In the genomic region with DNA sequence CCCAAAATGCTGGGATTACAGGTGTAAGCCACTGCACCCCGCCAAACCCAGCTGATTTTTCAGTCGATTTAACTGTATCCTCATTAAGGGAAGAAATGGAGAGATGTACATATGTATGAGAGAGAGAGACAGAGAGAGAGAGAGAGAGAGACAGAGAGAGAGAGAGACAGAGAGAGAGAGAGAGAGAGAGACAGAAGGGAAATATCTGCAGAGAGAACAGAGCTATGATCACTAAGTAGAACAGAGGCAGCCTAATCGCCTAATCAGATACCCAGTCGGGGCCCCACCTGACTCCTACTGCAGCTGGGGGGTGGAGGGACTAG, we compare ENCODE assay signal across 11 cellular contexts.
A peak's percentile ranks its signal among the peaks of the same experiment; 100 is the strongest.
DNase-seq lines count a peak whose midpoint lies in the region; ATAC-seq and TF ChIP-seq lines count a peak whose summit lies in the region.
"Had no signal": no experiment of that assay in that cellular context is flagged by ENCODE, and none has a peak within 500 bp of the region (broad histone marks: within the 10 kb centered on the region; RNA-seq: fewer than 3 reads in every experiment).

No MANE protein-coding gene starts in this region.

- no peaks in the 10 kb centered on the region for H3K9me3 ChIP-seq in iPS-18c (ENCODE audit: control insufficient read depth, insufficient read depth, low read length)
- H3K9me3 ChIP-seq: body of pancreas had no signal

- H3K4me1 Mint-ChIP-seq in activated naive CD4-positive, alpha-beta T cell treated with anti-CD3 and anti-CD28 coated beads for 36 hours (ENCODE audit: low read depth): peaks cover 16% of the 10 kb centered on the region
- peaks cover 11% of the 10 kb centered on the region; the same call in 1 of the 2 replicates for H3K4me1 Mint-ChIP-seq in WTC11
- peaks cover 19% of the 10 kb centered on the region for H3K4me1 Mint-ChIP-seq in stimulated activated effector memory CD8-positive, alpha-beta T cell treated with anti-CD3 and anti-CD28 coated beads, Interleukin-12 subunit alpha, Interleukin-12 subunit beta, amount 100 ng/mL, for 72 hours

- no peak overlapping the region for H3K27ac ChIP-seq in RWPE1
- H3K27ac ChIP-seq: body of pancreas had no signal

- H3K4me3 Mint-ChIP-seq in activated naive CD4-positive, alpha-beta T cell treated with anti-CD3 and anti-CD28 coated beads for 36 hours: peak overlapping the region; percentile 55
- H3K4me3 Mint-ChIP-seq in WTC11: peak overlapping the region; percentile 84
- H3K4me3 Mint-ChIP-seq in stimulated activated effector memory CD8-positive, alpha-beta T cell treated with anti-CD3 and anti-CD28 coated beads, Interleukin-12 subunit alpha, Interleukin-12 subunit beta, amount 100 ng/mL, for 72 hours: peak overlapping the region; percentile 15

- POLR2A ChIA-PET in WTC11 (lab: Charles Lee): no interaction called here
- POLR2A ChIA-PET in RWPE1 (lab: Yijun Ruan, JAX; ENCODE audit: low non-redundant PET): no interaction called here

- CTCF ChIA-PET in activated naive CD4-positive, alpha-beta T cell treated with anti-CD3 and anti-CD28 coated beads for 36 hours (lab: Charles Lee): interaction anchor here (1.7 kb wide), 1 partner anchor 80 kb away, joined by 4 read pairs; no protein-coding TSS in a partner anchor
- CTCF ChIA-PET in WTC11 (lab: Charles Lee): interaction anchor here (0.5 to 1.3 kb wide), 3 partner anchors 42 to 92 kb away, joined by 3 read pairs; no protein-coding TSS in a partner anchor
- CTCF ChIA-PET in RWPE1 (lab: Yijun Ruan, JAX): interaction anchor here (0.6 kb wide), 1 partner anchor 90 kb away, joined by 4 read pairs; no protein-coding TSS in a partner anchor

- ATAC-seq in WTC11: no peak
- ATAC-seq in stimulated activated effector memory CD8-positive, alpha-beta T cell treated with anti-CD3 and anti-CD28 coated beads, Interleukin-12 subunit alpha, Interleukin-12 subunit beta, amount 100 ng/mL, for 72 hours: no peak

- H3K27me3 Mint-ChIP-seq in activated naive CD4-positive, alpha-beta T cell treated with anti-CD3 and anti-CD28 coated beads for 36 hours (ENCODE audit: low read depth): peaks cover 51% of the 10 kb centered on the region
- peaks cover 46% of the 10 kb centered on the region for H3K27me3 Mint-ChIP-seq in WTC11 (ENCODE audit: low read depth)

- no peak overlapping the region for H3K27ac Mint-ChIP-seq in activated naive CD4-positive, alpha-beta T cell treated with anti-CD3 and anti-CD28 coated beads for 36 hours
- no peak overlapping the region for H3K27ac Mint-ChIP-seq in WTC11
- no peak overlapping the region for H3K27ac Mint-ChIP-seq in stimulated activated effector memory CD8-positive, alpha-beta T cell treated with anti-CD3 and anti-CD28 coated beads, Interleukin-12 subunit alpha, Interleukin-12 subunit beta, amount 100 ng/mL, for 72 hours

- H3K36me3 Mint-ChIP-seq in activated naive CD4-positive, alpha-beta T cell treated with anti-CD3 and anti-CD28 coated beads for 36 hours (ENCODE audit: low read depth): no peaks in the 10 kb centered on the region
- no peaks in the 10 kb centered on the region for H3K36me3 Mint-ChIP-seq in WTC11
- H3K36me3 Mint-ChIP-seq in stimulated activated effector memory CD8-positive, alpha-beta T cell treated with anti-CD3 and anti-CD28 coated beads, Interleukin-12 subunit alpha, Interleukin-12 subunit beta, amount 100 ng/mL, for 72 hours: no peaks in the 10 kb centered on the region

- intact Hi-C loops in activated naive CD4-positive, alpha-beta T cell treated with anti-CD3 and anti-CD28 coated beads for 36 hours (cut with micrococcal nuclease): no loop called here

- DNase-seq in activated naive CD4-positive, alpha-beta T cell treated with anti-CD3 and anti-CD28 coated beads for 36 hours: no peak
- no peak for DNase-seq in activated naive CD4-positive, alpha-beta T cell (lab: John Stamatoyannopoulos, UW)
- no peak for DNase-seq in WTC11 (ENCODE audit: low spot score)
- no peak for DNase-seq in stimulated activated effector memory CD8-positive, alpha-beta T cell treated with anti-CD3 and anti-CD28 coated beads, Interleukin-12 subunit alpha, Interleukin-12 subunit beta, amount 100 ng/mL, for 72 hours (ENCODE audit: low spot score in 2 of 2)
- no peak for DNase-seq in NCI-H226
- no peak for DNase-seq in RWPE1 (ENCODE audit: low spot score)
- DNase-seq in effector CD8-positive, alpha-beta T cell (lab: John Stamatoyannopoulos, UW): no peak
- DNase-seq: activated CD8-positive, alpha-beta memory T cell treated with anti-CD3 and anti-CD28 coated beads, Interleukin-2, amount 50 U/mL, for 4 hours; T-helper 9 cell had no signal

- TF ChIP-seq CTCF in WTC11 (IDR thresholded peaks at IDR 0.05) (no peak), RWPE1 (conservative IDR thresholded peaks at IDR 0.05; ENCODE audit: low read depth) (no peak)

- no peaks in the 10 kb centered on the region for H3K9me3 Mint-ChIP-seq in activated naive CD4-positive, alpha-beta T cell treated with anti-CD3 and anti-CD28 coated beads for 36 hours
- H3K9me3 Mint-ChIP-seq in WTC11: no peaks in the 10 kb centered on the region
- no peaks in the 10 kb centered on the region for H3K9me3 Mint-ChIP-seq in stimulated activated effector memory CD8-positive, alpha-beta T cell treated with anti-CD3 and anti-CD28 coated beads, Interleukin-12 subunit alpha, Interleukin-12 subunit beta, amount 100 ng/mL, for 72 hours

- peak overlapping the region; percentile 54 for H3K4me3 ChIP-seq in iPS-18c (ENCODE audit: insufficient read depth, low read depth, low read length)
- H3K4me3 ChIP-seq: body of pancreas had no signal

TF ChIP-seq in WTC11, 78 proteins besides CTCF, POLR2A, EP300 and RAD21:
- TF ChIP-seq MYBL2 (CRISPR knock-in tag; IDR thresholded peaks at IDR 0.05) (no peak), ZNF423 (CRISPR knock-in tag; IDR thresholded peaks at IDR 0.05) (no peak), TP53 (CRISPR knock-in tag; IDR thresholded peaks at IDR 0.05) (no peak), MAX (CRISPR knock-in tag; IDR thresholded peaks at IDR 0.05) (no peak), ZNF121 (CRISPR knock-in tag; IDR thresholded peaks at IDR 0.05) (no peak), ZNF512 (CRISPR knock-in tag; IDR thresholded peaks at IDR 0.05; ENCODE audit: borderline replicate concordance) (no peak), MLX (CRISPR knock-in tag; IDR thresholded peaks at IDR 0.05) (no peak), RORB (CRISPR knock-in tag; IDR thresholded peaks at IDR 0.05) (no peak)
- TF ChIP-seq, protein P1, sequence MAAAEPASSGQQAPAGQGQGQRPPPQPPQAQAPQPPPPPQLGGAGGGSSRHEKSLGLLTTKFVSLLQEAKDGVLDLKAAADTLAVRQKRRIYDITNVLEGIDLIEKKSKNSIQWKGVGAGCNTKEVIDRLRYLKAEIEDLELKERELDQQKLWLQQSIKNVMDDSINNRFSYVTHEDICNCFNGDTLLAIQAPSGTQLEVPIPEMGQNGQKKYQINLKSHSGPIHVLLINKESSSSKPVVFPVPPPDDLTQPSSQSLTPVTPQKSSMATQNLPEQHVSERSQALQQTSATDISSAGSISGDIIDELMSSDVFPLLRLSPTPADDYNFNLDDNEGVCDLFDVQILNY (CRISPR knock-in tag; IDR thresholded peaks at IDR 0.05): no peak

Comparison
In these comparisons a context has a peak if more than half of its experiments do, and no peak if none do; other contexts are left out.
1. H3K4me3 Mint-ChIP-seq: peak in every context shown above with its lines; median percentile 84 in WTC11; 55 in activated naive CD4-positive, alpha-beta T cell treated with anti-CD3 and anti-CD28 coated beads for 36 hours; 15 in stimulated activated effector memory CD8-positive, alpha-beta T cell treated with anti-CD3 and anti-CD28 coated beads, Interleukin-12 subunit alpha, Interleukin-12 subunit beta, amount 100 ng/mL, for 72 hours.